Comparison of ENCODE assay signal across 10 cellular contexts in the genomic region with DNA sequence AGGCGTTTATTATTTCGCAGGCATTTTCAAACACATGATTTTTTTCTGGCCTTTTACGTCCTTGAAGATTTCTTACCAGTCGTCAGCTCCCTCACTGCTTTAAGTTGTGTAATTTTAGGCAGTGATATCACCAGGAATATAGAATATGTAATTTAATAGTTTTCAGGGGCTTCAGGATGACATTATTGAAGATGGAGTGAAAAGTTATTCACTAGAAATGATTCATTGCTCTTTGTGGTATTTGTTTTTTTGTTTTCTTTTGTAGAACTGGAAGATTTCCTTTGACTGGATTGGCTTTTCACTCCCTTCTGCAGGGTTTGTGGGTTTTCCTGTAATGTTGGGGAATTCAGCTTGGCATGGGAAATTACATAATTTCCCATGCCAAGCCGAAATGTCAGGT. TPM values are rescaled to one million over a fixed set of nuclear protein-coding genes. Genes with fewer than 3 reads are reported as not detected.
DNase-seq lines count a peak whose midpoint lies in the region; ATAC-seq, FAIRE-seq and TF ChIP-seq lines count a peak whose summit lies in the region.
"Had no signal": no experiment of that assay in that cellular context is flagged by ENCODE, and none has a peak within 500 bp of the region (broad histone marks: within the 10 kb centered on the region; RNA-seq: fewer than 3 reads in every experiment).

No MANE protein-coding gene starts in this region.

- H3K4me1 ChIP-seq in DOHH2 (ENCODE audit: control insufficient read depth, low read length) (peaks cover 21% of the 10 kb centered on the region), RWPE2 (ENCODE audit: insufficient read depth, poor library complexity, severe bottlenecking) (peaks cover 15% of the 10 kb centered on the region), endothelial cell of umbilical vein (ENCODE audit: control insufficient read depth, extremely low read depth, insufficient read depth, low read length) (peaks cover 25% of the 10 kb centered on the region), parathyroid adenoma (peaks cover 3% of the 10 kb centered on the region)

- peak; percentile 33 for FAIRE-seq in endothelial cell of umbilical vein (lab: Jason Lieb, UNC)

- TF ChIP-seq CTCF in DOHH2 (IDR thresholded peaks at IDR 0.05; ENCODE audit: low read depth, low read length, poor library complexity, severe bottlenecking), result no peak
- no peak for TF ChIP-seq CTCF in RWPE2 (IDR thresholded peaks at IDR 0.05; ENCODE audit: poor library complexity, severe bottlenecking)
- TF ChIP-seq CTCF in endothelial cell of umbilical vein (IDR thresholded peaks at IDR 0.05; ENCODE audit: extremely low read depth in 1 of 2, insufficient read depth in 1 of 2, low read depth in 1 of 2, low read length in 2 of 2), result no peak
- TF ChIP-seq CTCF in parathyroid adenoma (IDR thresholded peaks at IDR 0.05), result no peak

- no peak for TF ChIP-seq POLR2A in endothelial cell of umbilical vein (IDR thresholded peaks at IDR 0.05; ENCODE audit: low read depth, low read length)

- H3K36me3 ChIP-seq in DOHH2 (ENCODE audit: control insufficient read depth, low read length), result no peaks in the 10 kb centered on the region
- no peaks in the 10 kb centered on the region for H3K36me3 ChIP-seq in RWPE2 (ENCODE audit: low read depth)
- no peaks in the 10 kb centered on the region for H3K36me3 ChIP-seq in endothelial cell of umbilical vein (ENCODE audit: control insufficient read depth in 2 of 2, extremely low read depth in 1 of 2, insufficient read depth in 2 of 2, low read length in 2 of 2)
- no peaks in the 10 kb centered on the region for H3K36me3 ChIP-seq in parathyroid adenoma (ENCODE audit: control insufficient read depth, insufficient read depth, low read length)
- H3K36me3 ChIP-seq: neutrophil had no signal

- H2AFZ ChIP-seq in endothelial cell of umbilical vein (ENCODE audit: low read depth, low read length) (no peak overlapping the region), parathyroid adenoma (no peak overlapping the region)

- H3K9me1 ChIP-seq in endothelial cell of umbilical vein (replicated peaks; ENCODE audit: control insufficient read depth, extremely low read depth, insufficient read depth, low read length), result no peaks in the 10 kb centered on the region

- POLR2A ChIA-PET in endothelial cell of umbilical vein (lab: Charles Lee), result interaction anchor here (0.9 kb wide), 1 partner anchor 16 kb away, joined by 3 read pairs; no protein-coding TSS in a partner anchor

- peak overlapping the region; percentile 89 for H3K4me2 ChIP-seq in DOHH2 (ENCODE audit: low read length)
- peak overlapping the region; percentile 96 for H3K4me2 ChIP-seq in endothelial cell of umbilical vein (ENCODE audit: insufficient read depth, low read length)
- H3K4me2 ChIP-seq in parathyroid adenoma (ENCODE audit: low read length), result peak overlapping the region; percentile 94

- no peaks in the 10 kb centered on the region for H3K9me2 ChIP-seq in DOHH2 (replicated peaks; ENCODE audit: control insufficient read depth, low read length)

- H4K20me1 ChIP-seq in DOHH2 (ENCODE audit: control insufficient read depth, insufficient read depth, low read depth, low read length) (no peaks in the 10 kb centered on the region), endothelial cell of umbilical vein (replicated peaks; ENCODE audit: control insufficient read depth, extremely low read depth, insufficient read depth, low read length) (no peaks in the 10 kb centered on the region)

- intact Hi-C loops in endothelial cell of umbilical vein (cut with micrococcal nuclease), result loop anchor here (2.0 kb wide), 1 partner anchor 18 kb away; no protein-coding TSS in a partner anchor

- H3K9ac ChIP-seq in endothelial cell of umbilical vein (replicated peaks; ENCODE audit: extremely low read depth, insufficient read depth, low read length) (peak overlapping the region; percentile 65), parathyroid adenoma (no peak overlapping the region)

- dilution Hi-C loops in endothelial cell of umbilical vein (cut with MboI; ENCODE audit: extremely low pct_ligation_motif_present, low sequenced_read_pairs), result no loop called here

- H3K4me3 ChIP-seq in DOHH2 (ENCODE audit: low read length) (no peak overlapping the region), RWPE2 (ENCODE audit: severe bottlenecking) (peak overlapping the region; percentile 51), endothelial cell of umbilical vein (replicated peaks in 1 of 3; ENCODE audit: insufficient read depth in 1 of 3, low read depth in 1 of 3, low read length in 3 of 3) (peak overlapping the region in 2 of 3 experiments; percentile 72 to 76), parathyroid adenoma (ENCODE audit: low read depth, low read length) (peak overlapping the region; percentile 74)

- H3F3A ChIP-seq in DOHH2 (ENCODE audit: control insufficient read depth, insufficient read depth), result no peaks in the 10 kb centered on the region

- H3K9me3 ChIP-seq in DOHH2 (ENCODE audit: control insufficient read depth, insufficient read depth, low read length) (no peaks in the 10 kb centered on the region), RWPE2 (ENCODE audit: severe bottlenecking) (no peaks in the 10 kb centered on the region), endothelial cell of umbilical vein (replicated peaks; ENCODE audit: control insufficient read depth, insufficient read depth, low read length) (no peaks in the 10 kb centered on the region), parathyroid adenoma (ENCODE audit: control insufficient read depth, low read length) (no peaks in the 10 kb centered on the region)
- H3K9me3 ChIP-seq: neutrophil had no signal

- H3K27me3 ChIP-seq in DOHH2 (ENCODE audit: control insufficient read depth, low read length), result peaks cover 16% of the 10 kb centered on the region
- no peaks in the 10 kb centered on the region for H3K27me3 ChIP-seq in RWPE2 (ENCODE audit: insufficient read depth, poor library complexity, severe bottlenecking)
- no peaks in the 10 kb centered on the region for H3K27me3 ChIP-seq in endothelial cell of umbilical vein (ENCODE audit: control insufficient read depth in 2 of 2, insufficient read depth in 2 of 2, low read length in 2 of 2)
- H3K27me3 ChIP-seq in parathyroid adenoma (ENCODE audit: control insufficient read depth, insufficient read depth, low read length), result no peaks in the 10 kb centered on the region

- no TSS peak for BruUV-seq in endothelial cell of umbilical vein (replicated peaks; lab: Mats Ljungman, UMichigan)

- CTCF ChIA-PET in endothelial cell of umbilical vein (lab: Charles Lee), result interaction anchor here (1.0 to 7.5 kb wide), 8 partner anchors 9 to 159 kb away, joined by 3 to 319 read pairs (median 4); no protein-coding TSS in a partner anchor

- no peak overlapping the region for H3K27ac ChIP-seq in DOHH2 (ENCODE audit: low read depth, low read length)
- H3K27ac ChIP-seq in RWPE2 (ENCODE audit: poor library complexity, severe bottlenecking), result peak overlapping the region; percentile 69
- H3K27ac ChIP-seq in endothelial cell of umbilical vein (ENCODE audit: insufficient read depth, low read depth, low read length), result no peak overlapping the region
- peak overlapping the region; percentile 79 for H3K27ac ChIP-seq in parathyroid adenoma
- H3K27ac ChIP-seq: neutrophil had no signal

- ATAC-seq in RWPE2 (ENCODE audit: low read depth) (no peak), HG03442 (IDR thresholded peaks at IDR 0.05; ENCODE audit: unreplicated experiment) (no peak)

- H3K79me2 ChIP-seq in DOHH2 (ENCODE audit: control insufficient read depth, low read length), result peaks cover 18% of the 10 kb centered on the region
- peaks cover 15% of the 10 kb centered on the region for H3K79me2 ChIP-seq in endothelial cell of umbilical vein (ENCODE audit: control insufficient read depth, insufficient read depth, low read length)
- H3K79me2 ChIP-seq in parathyroid adenoma, result peaks cover 36% of the 10 kb centered on the region

- no peak for DNase-seq in RWPE2 (ENCODE audit: low spot score)
- DNase-seq in endothelial cell of umbilical vein (ENCODE audit: low read depth, low spot score), result peak; percentile 43
- DNase-seq in DMS79 (lab: John Stamatoyannopoulos, UW), result no peak
- DNase-seq in retina, result no peak
- DNase-seq in central memory CD4-positive, alpha-beta T cell, result no peak
- DNase-seq: activated T-cell treated with anti-CD3 and anti-CD28 coated beads, Interleukin-2, amount 50 U/mL, for 24 hours had no signal

TF ChIP-seq in endothelial cell of umbilical vein, 7 proteins besides CTCF, POLR2A, EP300 and RAD21:
- TF ChIP-seq POLR2AphosphoS5 (IDR thresholded peaks at IDR 0.05; ENCODE audit: insufficient read depth, low read depth, low read length) (no peak), GATA2 (IDR thresholded peaks at IDR 0.05; ENCODE audit: insufficient read depth, insufficient read length, low read depth, low read length) (no peak), JUN (IDR thresholded peaks at IDR 0.05; ENCODE audit: borderline replicate concordance, insufficient read depth, insufficient read length, low read depth) (no peak), EZH2 (IDR thresholded peaks at IDR 0.05; ENCODE audit: borderline replicate concordance, low read depth, low read length, severe bottlenecking) (no peak), FOS (IDR thresholded peaks at IDR 0.05; ENCODE audit: borderline replicate concordance, insufficient read depth, low read length) (no peak), MYC (IDR thresholded peaks at IDR 0.05; ENCODE audit: low read depth, low read length) (no peak)
- TF ChIP-seq, protein P1, sequence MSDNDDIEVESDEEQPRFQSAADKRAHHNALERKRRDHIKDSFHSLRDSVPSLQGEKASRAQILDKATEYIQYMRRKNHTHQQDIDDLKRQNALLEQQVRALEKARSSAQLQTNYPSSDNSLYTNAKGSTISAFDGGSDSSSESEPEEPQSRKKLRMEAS (IDR thresholded peaks at IDR 0.05; ENCODE audit: insufficient read depth, insufficient read length), result no peak

RNA-seq across cellular contexts. Expression of gene LRRC1, which starts 2.0 kb away (rescaled TPM):
- total RNA-seq in endothelial cell of umbilical vein, result 10.6 and 11.7 TPM in 2 replicates
- 5.5 and 5.6 TPM in 2 replicates for polyA plus RNA-seq in endothelial cell of umbilical vein
- polyA plus RNA-seq in endothelial cell of umbilical vein (2011; cell fraction: cytosol; rRNA removed), result 5.7 and 6.3 TPM in 2 replicates
- 24.5 and 29.2 TPM in 2 replicates for polyA plus RNA-seq in endothelial cell of umbilical vein (2011; cell fraction: nucleus; rRNA removed)
- 6.7 and 7.3 TPM in 2 replicates for polyA plus RNA-seq in endothelial cell of umbilical vein (2012)
- 7.8 and 10.2 TPM in 2 replicates for polyA minus RNA-seq in endothelial cell of umbilical vein
- 4.4 TPM for polyA minus RNA-seq in endothelial cell of umbilical vein (2011; cell fraction: cytosol; rRNA and poly(A)+ RNA removed)
- 20.1 and 30.3 TPM in 2 replicates for polyA minus RNA-seq in endothelial cell of umbilical vein (2011; cell fraction: nucleus; rRNA and poly(A)+ RNA removed)

Comparison
In these comparisons a context has a peak if more than half of its experiments do, and no peak if none do; other contexts are left out.
1. H3K27ac ChIP-seq: peak in RWPE2 (single experiment) and parathyroid adenoma (single experiment); none in DOHH2 (single experiment) and endothelial cell of umbilical vein (single experiment).
2. Peak in every context shown above with its lines, with median percentiles within 50 percentile points of each other: H3K4me2 ChIP-seq.